In genomic region chr20:5945963-5946362, GRCh38 we compare ENCODE assay signal across 11 cellular contexts. TPM values are rescaled to one million over a fixed set of nuclear protein-coding genes. Genes with fewer than 3 reads are reported as not detected.
A peak's percentile ranks its signal among the peaks of the same experiment; 100 is the strongest.
DNase-seq lines count a peak whose midpoint lies in the region; ATAC-seq and TF ChIP-seq lines count a peak whose summit lies in the region.
"Had no signal": no experiment of that assay in that cellular context is flagged by ENCODE, and none has a peak within 500 bp of the region (broad histone marks: within the 10 kb centered on the region; RNA-seq: fewer than 3 reads in every experiment).

No MANE protein-coding gene starts in this region.

- ATAC-seq in RWPE2 (ENCODE audit: low read depth): peak; percentile 45
- ATAC-seq: right cardiac atrium had no signal

- H3K27ac ChIP-seq in AG04450 (ENCODE audit: low read depth, low read length): no peak overlapping the region
- H3K27ac ChIP-seq in RWPE2 (ENCODE audit: poor library complexity, severe bottlenecking): peak overlapping the region; percentile 55
- no peak overlapping the region for H3K27ac ChIP-seq in fibroblast of lung (ENCODE audit: insufficient read depth, low read length)
- H3K27ac ChIP-seq in substantia nigra (ENCODE audit: low read depth, low read length, poor library complexity, severe bottlenecking): no peak overlapping the region
- H3K27ac ChIP-seq: VCaP had no signal

- H3K4me3 ChIP-seq in AG04450 (ENCODE audit: low read depth, low read length): no peak overlapping the region
- no peak overlapping the region for H3K4me3 ChIP-seq in RWPE2 (ENCODE audit: severe bottlenecking)
- H3K4me3 ChIP-seq in fibroblast of lung (replicated peaks in 1 of 4; ENCODE audit: control extremely low read depth in 1 of 4, insufficient read depth in 1 of 4, low read depth in 3 of 4, low read length in 4 of 4): no peak overlapping the region

- H3K4me1 ChIP-seq in RWPE2 (ENCODE audit: insufficient read depth, poor library complexity, severe bottlenecking) (peaks cover 21% of the 10 kb centered on the region), fibroblast of lung (ENCODE audit: control insufficient read depth, extremely low read depth, insufficient read depth, low read length) (peaks cover 2% of the 10 kb centered on the region)

- no peak overlapping the region for H3K4me2 ChIP-seq in fibroblast of lung (ENCODE audit: extremely low read depth, insufficient read depth, low read length)

- H3K36me3 ChIP-seq in RWPE2 (ENCODE audit: low read depth) (peaks cover 73% of the 10 kb centered on the region), fibroblast of lung (ENCODE audit: control insufficient read depth, insufficient read depth, low read length) (peaks cover 5% of the 10 kb centered on the region)

- H3K27me3 ChIP-seq in AG04450 (ENCODE audit: control insufficient read depth, insufficient read depth, low read length): no peaks in the 10 kb centered on the region
- H3K27me3 ChIP-seq in RWPE2 (ENCODE audit: insufficient read depth, poor library complexity, severe bottlenecking): no peaks in the 10 kb centered on the region
- no peaks in the 10 kb centered on the region for H3K27me3 ChIP-seq in fibroblast of lung (ENCODE audit: control insufficient read depth, insufficient read depth, low read length)

- H2AFZ ChIP-seq in fibroblast of lung (ENCODE audit: low read length): no peak overlapping the region

- H3K9me3 ChIP-seq in AG04450 (ENCODE audit: control insufficient read depth, insufficient read depth, low read length) (no peaks in the 10 kb centered on the region; the same call in 1 of the 2 replicates), RWPE2 (ENCODE audit: severe bottlenecking) (no peaks in the 10 kb centered on the region), fibroblast of lung (ENCODE audit: control insufficient read depth, insufficient read depth, low read depth, low read length) (no peaks in the 10 kb centered on the region)

- peaks cover 21% of the 10 kb centered on the region for H3K79me2 ChIP-seq in fibroblast of lung (ENCODE audit: control insufficient read depth, insufficient read depth, low read length)

- POLR2A ChIA-PET in AG04450 (lab: Yijun Ruan, JAX): no interaction called here

- H4K20me1 ChIP-seq in fibroblast of lung (ENCODE audit: control insufficient read depth, extremely low read depth, insufficient read depth, low read length): no peaks in the 10 kb centered on the region

- H3K9ac ChIP-seq in fibroblast of lung (ENCODE audit: insufficient read depth, low read length): no peak overlapping the region

- no peak for TF ChIP-seq CTCF in AG04450 (IDR thresholded peaks at IDR 0.05; ENCODE audit: low read depth, low read length)
- TF ChIP-seq CTCF in RWPE2 (IDR thresholded peaks at IDR 0.05; ENCODE audit: poor library complexity, severe bottlenecking): no peak
- no peak for TF ChIP-seq CTCF in fibroblast of lung (conservative IDR thresholded peaks at IDR 0.05 in 1 of 2, IDR thresholded peaks at IDR 0.05 in 1 of 2; ENCODE audit: low read depth in 1 of 2, low read length in 2 of 2)

- DNase-seq in AG04450 (ENCODE audit: low read depth, low spot score) (peak; percentile 56), ELR (ENCODE audit: low read depth) (peak; percentile 90), RWPE2 (ENCODE audit: low spot score) (no peak), fibroblast of lung (ENCODE audit: low read depth in 2 of 2) (peak; percentile 50 to 82), pons (ENCODE audit: low spot score) (no peak), substantia nigra (lab: John Stamatoyannopoulos, UW) (no peak), islet precursor cell (no peak)
- DNase-seq: activated gamma-delta T cell treated with Interleukin-2 at 50 U/mL for 16 hours, NCI-H1694 treated with DMSO at 0.1 percent for 48 hours, right cardiac atrium had no signal

- CTCF ChIA-PET in AG04450 (lab: Charles Lee): no interaction called here

RNA-seq across cellular contexts. Expression of gene TRMT6, which starts 4.4 kb away (rescaled TPM):
- polyA plus RNA-seq in AG04450 (2011; rRNA removed) (8.3 and 10.2 TPM in 2 replicates), fibroblast of lung (12.5 and 17.1 TPM in 2 replicates)
- 5.0 and 6.4 TPM in 2 replicates for polyA minus RNA-seq in AG04450 (2011; rRNA and poly(A)+ RNA removed)
- 7.2 and 7.8 TPM in 2 replicates for total RNA-seq in fibroblast of lung
- polyA plus RNA-seq in fibroblast of lung (2012): 11.5 and 16.5 TPM in 2 replicates
- polyA minus RNA-seq in fibroblast of lung (ENCODE audit: low replicate concordance): 0.51 and 2.7 TPM in 2 replicates

RNA-seq across cellular contexts. Expression of gene MCM8, which starts 4.5 kb away (rescaled TPM):
- polyA plus RNA-seq in AG04450 (2011; rRNA removed) (2.0 and 2.8 TPM in 2 replicates), fibroblast of lung (4.8 and 8.8 TPM in 2 replicates)
- 2.0 and 3.5 TPM in 2 replicates for polyA minus RNA-seq in AG04450 (2011; rRNA and poly(A)+ RNA removed)
- total RNA-seq in fibroblast of lung: 3.1 and 5.4 TPM in 2 replicates
- 4.1 and 7.5 TPM in 2 replicates for polyA plus RNA-seq in fibroblast of lung (2012)
- polyA minus RNA-seq in fibroblast of lung (ENCODE audit: low replicate concordance): 0.90 and 2.0 TPM in 2 replicates

RNA-seq across cellular contexts. Expression of gene CHGB, which starts 34.7 kb away (rescaled TPM):
- polyA plus RNA-seq in AG04450 (2011; rRNA removed): 0.15 and 0.20 TPM in 2 replicates
- polyA minus RNA-seq in AG04450 (2011; rRNA and poly(A)+ RNA removed): 0.13 TPM in 1 of 2 replicates, not detected in the other
- under 0.01 TPM in 1 of 2 replicates, not detected in the other for total RNA-seq in fibroblast of lung
- polyA plus RNA-seq in fibroblast of lung: 0.09 and 0.12 TPM in 2 replicates
- not detected in 2 replicates for polyA plus RNA-seq in fibroblast of lung (2012)
- not detected in 2 replicates for polyA minus RNA-seq in fibroblast of lung (ENCODE audit: low replicate concordance)

RNA-seq across cellular contexts. Expression of gene CRLS1, which starts 60.0 kb away (rescaled TPM):
- polyA plus RNA-seq in AG04450 (2011; rRNA removed): 63.2 and 76.3 TPM in 2 replicates
- 21.3 and 37.0 TPM in 2 replicates for polyA minus RNA-seq in AG04450 (2011; rRNA and poly(A)+ RNA removed)
- total RNA-seq in fibroblast of lung: 30.2 and 30.8 TPM in 2 replicates
- polyA plus RNA-seq in fibroblast of lung: 43.4 and 54.3 TPM in 2 replicates
- polyA plus RNA-seq in fibroblast of lung (2012): 33.9 and 35.6 TPM in 2 replicates
- polyA minus RNA-seq in fibroblast of lung (ENCODE audit: low replicate concordance): 27.2 and 32.6 TPM in 2 replicates

Comparison
In these comparisons a context has a peak if more than half of its experiments do, and no peak if none do; other contexts are left out.
1. DNase-seq: peak in AG04450 (single experiment), ELR (single experiment) and fibroblast of lung (2 of 2); none in RWPE2 (single experiment), pons (single experiment), substantia nigra (0 of 49) and islet precursor cell (single experiment).